In the genomic region with DNA sequence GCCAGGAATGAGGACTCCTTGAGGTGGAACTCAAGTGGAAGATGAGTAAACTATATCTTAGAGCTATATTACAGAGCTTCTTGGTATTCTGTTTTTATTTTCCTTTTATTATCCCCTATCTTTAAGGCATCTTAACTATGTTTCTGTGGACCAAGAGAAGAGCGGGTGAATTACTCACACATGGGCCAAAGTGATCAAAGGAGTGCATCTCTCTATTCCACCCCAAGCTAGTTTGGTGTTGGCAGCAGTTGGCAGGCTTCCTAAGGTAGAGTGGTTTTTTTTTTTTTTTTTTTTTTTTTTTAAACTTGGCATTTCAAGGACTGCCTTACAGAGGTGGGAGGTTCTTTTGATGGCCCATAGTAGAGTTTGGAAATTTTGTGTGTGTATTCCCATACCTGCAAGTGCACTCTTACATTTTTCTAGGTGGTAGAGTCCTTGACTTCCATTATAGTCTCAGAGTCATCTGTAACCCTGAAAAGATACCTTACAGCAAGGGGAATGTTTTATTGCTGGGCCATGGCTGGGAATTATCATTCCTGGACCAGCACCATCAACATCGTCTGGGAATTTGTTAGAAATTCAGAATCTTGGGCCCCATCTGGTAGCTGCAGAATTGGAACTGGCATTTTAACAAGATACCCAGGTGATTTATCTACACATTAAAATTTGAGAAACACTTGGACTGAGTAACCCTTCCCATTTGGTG, we compare ENCODE assay signal across 1 cellular context.
TF ChIP-seq lines count a peak whose summit lies in the region.

No MANE protein-coding gene starts in this region.

TF ChIP-seq in A549, 52 proteins besides CTCF, POLR2A, EP300 and RAD21 (continued from another document):
- no peak for TF ChIP-seq CHD4 (IDR thresholded peaks at IDR 0.05; ENCODE audit: borderline replicate concordance)
- TF ChIP-seq RNF2 (IDR thresholded peaks at IDR 0.05; ENCODE audit: borderline replicate concordance, low read depth): no peak
- no peak for TF ChIP-seq RARB (CRISPR knock-in tag; IDR thresholded peaks at IDR 0.05)
- TF ChIP-seq ELK1 (IDR thresholded peaks at IDR 0.05; ENCODE audit: low read depth, low read length): no peak
- TF ChIP-seq CBX2 (IDR thresholded peaks at IDR 0.05; ENCODE audit: borderline replicate concordance, low read depth): no peak
- no peak for TF ChIP-seq HEYL (CRISPR knock-in tag; IDR thresholded peaks at IDR 0.05)
- no peak for TF ChIP-seq NFE2L2 (conservative IDR thresholded peaks at IDR 0.05; ENCODE audit: low read length)
- TF ChIP-seq, protein P1, sequence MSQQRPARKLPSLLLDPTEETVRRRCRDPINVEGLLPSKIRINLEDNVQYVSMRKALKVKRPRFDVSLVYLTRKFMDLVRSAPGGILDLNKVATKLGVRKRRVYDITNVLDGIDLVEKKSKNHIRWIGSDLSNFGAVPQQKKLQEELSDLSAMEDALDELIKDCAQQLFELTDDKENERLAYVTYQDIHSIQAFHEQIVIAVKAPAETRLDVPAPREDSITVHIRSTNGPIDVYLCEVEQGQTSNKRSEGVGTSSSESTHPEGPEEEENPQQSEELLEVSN (IDR thresholded peaks at IDR 0.05; ENCODE audit: borderline replicate concordance, low read depth): no peak
- TF ChIP-seq, protein P2, sequence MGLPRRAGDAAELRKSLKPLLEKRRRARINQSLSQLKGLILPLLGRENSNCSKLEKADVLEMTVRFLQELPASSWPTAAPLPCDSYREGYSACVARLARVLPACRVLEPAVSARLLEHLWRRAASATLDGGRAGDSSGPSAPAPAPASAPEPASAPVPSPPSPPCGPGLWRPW (IDR thresholded peaks at IDR 0.05): no peak
- no peak for TF ChIP-seq REST (IDR thresholded peaks at IDR 0.05)
- TF ChIP-seq, protein P3, sequence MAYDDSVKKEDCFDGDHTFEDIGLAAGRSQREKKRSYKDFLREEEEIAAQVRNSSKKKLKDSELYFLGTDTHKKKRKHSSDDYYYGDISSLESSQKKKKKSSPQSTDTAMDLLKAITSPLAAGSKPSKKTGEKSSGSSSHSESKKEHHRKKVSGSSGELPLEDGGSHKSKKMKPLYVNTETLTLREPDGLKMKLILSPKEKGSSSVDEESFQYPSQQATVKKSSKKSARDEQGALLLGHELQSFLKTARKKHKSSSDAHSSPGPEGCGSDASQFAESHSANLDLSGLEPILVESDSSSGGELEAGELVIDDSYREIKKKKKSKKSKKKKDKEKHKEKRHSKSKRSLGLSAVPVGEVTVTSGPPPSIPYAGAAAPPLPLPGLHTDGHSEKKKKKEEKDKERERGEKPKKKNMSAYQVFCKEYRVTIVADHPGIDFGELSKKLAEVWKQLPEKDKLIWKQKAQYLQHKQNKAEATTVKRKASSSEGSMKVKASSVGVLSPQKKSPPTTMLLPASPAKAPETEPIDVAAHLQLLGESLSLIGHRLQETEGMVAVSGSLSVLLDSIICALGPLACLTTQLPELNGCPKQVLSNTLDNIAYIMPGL (CRISPR knock-in tag; IDR thresholded peaks at IDR 0.05; ENCODE audit: borderline replicate concordance): no peak
- no peak for TF ChIP-seq HOXA7 (CRISPR knock-in tag; IDR thresholded peaks at IDR 0.05)
- no peak for TF ChIP-seq FOSB (CRISPR knock-in tag; IDR thresholded peaks at IDR 0.05)
- TF ChIP-seq, protein P4, sequence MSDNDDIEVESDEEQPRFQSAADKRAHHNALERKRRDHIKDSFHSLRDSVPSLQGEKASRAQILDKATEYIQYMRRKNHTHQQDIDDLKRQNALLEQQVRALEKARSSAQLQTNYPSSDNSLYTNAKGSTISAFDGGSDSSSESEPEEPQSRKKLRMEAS (IDR thresholded peaks at IDR 0.05): no peak
- no peak for TF ChIP-seq CEBPB (IDR thresholded peaks at IDR 0.05)
- TF ChIP-seq NR3C1 (IDR thresholded peaks at IDR 0.05): no peak
- TF ChIP-seq JUNB (IDR thresholded peaks at IDR 0.05): no peak
- no peak for TF ChIP-seq KDM5A (IDR thresholded peaks at IDR 0.05)
